Comparison of ENCODE assay signal across 18 cellular contexts in the genomic region with DNA sequence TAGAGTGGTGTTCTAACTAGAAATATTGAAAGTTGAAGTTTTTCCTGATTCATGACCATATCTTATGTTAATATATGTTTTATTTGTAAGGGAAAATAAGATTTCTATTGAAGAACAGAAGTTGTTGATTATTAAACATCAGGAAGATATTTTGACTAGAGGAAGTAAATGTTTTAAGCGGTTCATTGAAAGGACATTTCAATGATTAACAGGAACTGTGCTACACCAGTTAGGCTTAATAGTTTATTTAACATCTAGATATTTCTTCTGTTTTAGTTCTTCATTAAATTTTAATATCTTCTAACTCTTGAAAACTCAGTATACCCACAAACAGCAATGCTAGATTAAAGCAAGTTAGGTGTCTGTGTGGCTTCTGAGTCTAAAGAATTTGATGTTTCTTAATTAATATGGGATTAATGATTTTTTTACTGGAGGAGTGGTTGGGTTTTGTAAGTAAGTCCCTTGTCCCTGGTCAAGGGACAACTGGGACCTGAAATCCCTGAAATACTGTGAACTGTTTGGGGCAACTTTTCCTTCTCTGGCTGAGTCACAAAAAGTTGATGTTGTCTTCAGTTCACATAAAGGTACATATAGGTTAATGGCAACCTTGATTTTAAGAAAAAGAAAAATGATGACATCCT. TPM values are rescaled to one million over a fixed set of nuclear protein-coding genes. Genes with fewer than 3 reads are reported as not detected.
"Had no signal": no experiment of that assay in that cellular context is flagged by ENCODE, and none has a peak within 500 bp of the region (broad histone marks: within the 10 kb centered on the region; RNA-seq: fewer than 3 reads in every experiment).

No MANE protein-coding gene starts in this region.

- H3K27me3 ChIP-seq: breast epithelium, upper lobe of left lung had no signal

- H3K36me3 ChIP-seq: breast epithelium, prostate gland had no signal

- H3K4me3 ChIP-seq: breast epithelium, prostate gland, upper lobe of left lung had no signal

- H3K4me1 ChIP-seq: breast epithelium, prostate gland had no signal

- DNase-seq: activated CD4-positive, alpha-beta T cell treated with anti-CD3 and anti-CD28 coated beads for 1 hour; activated CD4-positive, alpha-beta T cell treated with anti-CD3 and anti-CD28 coated beads, Interleukin-2, amount 50 U/mL, for 4 hours; activated naive CD4-positive, alpha-beta T cell treated with Interleukin-2 at 50 U/mL for 16 hours; activated T-cell treated with anti-CD3 and anti-CD28 coated beads for 4 hours; anterior cingulate cortex; cerebellar nuclear complex; dermis blood vessel endothelial cell; endodermal cell; erythroblast; islet precursor cell; nucleus accumbens; upper lobe of left lung had no signal

- H3K9me3 ChIP-seq: breast epithelium, prostate gland, upper lobe of left lung had no signal

- H3K27ac ChIP-seq: breast epithelium, prostate gland, upper lobe of left lung, VCaP had no signal

- ATAC-seq: activated T-helper 17 cell treated with anti-CD3 and anti-CD28 coated beads, Interleukin-2, amount 50 U/mL, for 72 hours; natural killer cell treated with Interleukin-12 subunit alpha and Interleukin-12 subunit beta and Interleukin-15 and Interleukin-18, amount 100 ng/mL, for 72 hours; sciatic nerve had no signal

RNA-seq across cellular contexts. Expression of a gene that starts 44.0 kb away (rescaled TPM):
- total RNA-seq: dermis blood vessel endothelial cell; natural killer cell treated with Interleukin-12 subunit alpha and Interleukin-12 subunit beta and Interleukin-15 and Interleukin-18, amount 100 ng/mL, for 72 hours had no signal
